Comparison of ENCODE assay signal across 23 cellular contexts in genomic region chr12:125949471-125949870, GRCh38.
"Had no signal": no experiment of that assay in that cellular context is flagged by ENCODE, and none has a peak within 500 bp of the region (broad histone marks: within the 10 kb centered on the region; RNA-seq: fewer than 3 reads in every experiment).

No MANE protein-coding gene starts in this region.

- H3K9me3 ChIP-seq: colonic mucosa, esophagus muscularis mucosa, esophagus squamous epithelium, gastrocnemius medialis, gastroesophageal sphincter, heart left ventricle had no signal

- H3K27me3 ChIP-seq: colonic mucosa, esophagus muscularis mucosa, esophagus squamous epithelium, foreskin keratinocyte, gastrocnemius medialis, gastroesophageal sphincter, heart left ventricle, heart right ventricle had no signal

- DNase-seq: colonic mucosa; cortex of kidney; dermis blood vessel endothelial cell; dorsolateral prefrontal cortex; effector CD4-positive, alpha-beta T cell; effector CD8-positive, alpha-beta T cell; effector memory CD4-positive, alpha-beta T cell; effector memory CD8-positive, alpha-beta T cell; endodermal cell; erythroblast; esophagus squamous epithelium; foreskin fibroblast; foreskin keratinocyte; foreskin melanocyte; gastrocnemius medialis; glutamatergic neuron; head of caudate nucleus; heart left ventricle; heart right ventricle had no signal

- H3K27ac ChIP-seq: colonic mucosa, coronary artery, dorsolateral prefrontal cortex, epithelial cell of prostate, esophagus muscularis mucosa, esophagus squamous epithelium, foreskin keratinocyte, gastrocnemius medialis, gastroesophageal sphincter, heart left ventricle, heart right ventricle had no signal

- H3K36me3 ChIP-seq: colonic mucosa, esophagus muscularis mucosa, esophagus squamous epithelium, gastrocnemius medialis, gastroesophageal sphincter, heart left ventricle, heart right ventricle had no signal

- H3K4me3 ChIP-seq: colonic mucosa, coronary artery, dorsolateral prefrontal cortex, esophagus muscularis mucosa, esophagus squamous epithelium, gastrocnemius medialis, gastroesophageal sphincter, heart left ventricle, heart right ventricle had no signal
